In genomic region chr10:52778511-52779392, GRCh38 we compare ENCODE assay signal across 10 cellular contexts. TPM values are rescaled to one million over a fixed set of nuclear protein-coding genes. Genes with fewer than 3 reads are reported as not detected.
DNase-seq lines count a peak whose midpoint lies in the region; ATAC-seq and TF ChIP-seq lines count a peak whose summit lies in the region.
"Had no signal": no experiment of that assay in that cellular context is flagged by ENCODE, and none has a peak within 500 bp of the region (broad histone marks: within the 10 kb centered on the region; RNA-seq: fewer than 3 reads in every experiment).

No MANE protein-coding gene starts in this region.

- BruUV-seq in PC-3 (replicated peaks; lab: Mats Ljungman, UMichigan) = no TSS peak

- no peak overlapping the region for H3K4me3 Mint-ChIP-seq in activated CD8-positive, alpha-beta T cell treated with anti-CD3 and anti-CD28 coated beads for 36 hours
- H3K4me3 Mint-ChIP-seq in activated CD8-positive, alpha-beta T cell treated with anti-CD3 and anti-CD28 coated beads, Interleukin-2, amount 10 ng/mL, durations not matched to agents 7 days and 5 days = no peak overlapping the region

- intact Hi-C loops in activated CD8-positive, alpha-beta T cell treated with anti-CD3 and anti-CD28 coated beads for 36 hours (cut with micrococcal nuclease) = no loop called here
- intact Hi-C loops in PC-3 (cut with micrococcal nuclease) = no loop called here

- no peak overlapping the region for H2AFZ ChIP-seq in PC-3 (ENCODE audit: low read length)

- no peaks in the 10 kb centered on the region for H3K36me3 ChIP-seq in PC-3 (ENCODE audit: low read depth, low read length)
- H3K36me3 ChIP-seq in tibial nerve = no peaks in the 10 kb centered on the region

- no peaks in the 10 kb centered on the region for H3K79me2 ChIP-seq in PC-3 (ENCODE audit: low read length)

- H3K36me3 Mint-ChIP-seq in activated CD8-positive, alpha-beta T cell treated with anti-CD3 and anti-CD28 coated beads for 36 hours (ENCODE audit: low read depth) = no peaks in the 10 kb centered on the region
- no peaks in the 10 kb centered on the region for H3K36me3 Mint-ChIP-seq in activated CD8-positive, alpha-beta T cell treated with anti-CD3 and anti-CD28 coated beads, Interleukin-2, amount 10 ng/mL, durations not matched to agents 7 days and 5 days (ENCODE audit: low read depth)

- POLR2A ChIA-PET in activated CD8-positive, alpha-beta T cell treated with anti-CD3 and anti-CD28 coated beads for 36 hours (lab: Charles Lee) = no interaction called here
- POLR2A ChIA-PET in activated CD8-positive, alpha-beta T cell treated with anti-CD3 and anti-CD28 coated beads, Interleukin-2, amount 10 ng/mL, durations not matched to agents 7 days and 5 days (lab: Charles Lee) = no interaction called here
- POLR2A ChIA-PET in PC-3 (lab: Charles Lee; ENCODE audit: unreplicated experiment) = interaction anchor here (0.6 kb wide), 1 partner anchor 373 kb away, joined by 4 read pairs; no protein-coding TSS in a partner anchor

- no peaks in the 10 kb centered on the region for H3K4me1 ChIP-seq in PC-3 (ENCODE audit: insufficient read depth, low read length)
- no peaks in the 10 kb centered on the region for H3K4me1 ChIP-seq in foreskin keratinocyte
- H3K4me1 ChIP-seq in tibial nerve = peaks cover 0 to 7% (median 0%) of the 10 kb centered on the region in 4 donors

- DNase-seq in activated CD8-positive, alpha-beta T cell treated with anti-CD3 and anti-CD28 coated beads for 36 hours = no peak
- DNase-seq in activated CD8-positive, alpha-beta T cell treated with anti-CD3 and anti-CD28 coated beads, Interleukin-2, amount 10 ng/mL, durations not matched to agents 7 days and 5 days = no peak
- DNase-seq in PC-3 (peak; percentile 88), foreskin keratinocyte (no peak), tibial nerve (ENCODE audit: low spot score in 2 of 2) (no peak), NCI-H345 (lab: John Stamatoyannopoulos, UW) (no peak)

- H3K4me3 ChIP-seq in PC-3 (ENCODE audit: low read length) (no peak overlapping the region), tibial nerve (no peak overlapping the region)

- TF ChIP-seq POLR2A in tibial nerve (IDR thresholded peaks at IDR 0.05) = no peak

- H3K9me3 ChIP-seq in PC-3 (ENCODE audit: low read length) (no peaks in the 10 kb centered on the region), tibial nerve (no peaks in the 10 kb centered on the region)

- H3K27ac ChIP-seq in PC-3 (ENCODE audit: low read length) (no peak overlapping the region), foreskin keratinocyte (no peak overlapping the region), tibial nerve (peak overlapping the region in 1 of 4 donors; percentile 22)

- H3K27me3 ChIP-seq in PC-3 (ENCODE audit: low read length) (no peaks in the 10 kb centered on the region), foreskin keratinocyte (peaks cover 17% of the 10 kb centered on the region), tibial nerve (peaks cover 0 to 7% of the 10 kb centered on the region in 2 donors)

- no peaks in the 10 kb centered on the region for H3K9me3 Mint-ChIP-seq in activated CD8-positive, alpha-beta T cell treated with anti-CD3 and anti-CD28 coated beads for 36 hours
- no peaks in the 10 kb centered on the region for H3K9me3 Mint-ChIP-seq in activated CD8-positive, alpha-beta T cell treated with anti-CD3 and anti-CD28 coated beads, Interleukin-2, amount 10 ng/mL, durations not matched to agents 7 days and 5 days (ENCODE audit: insufficient read depth)

- no peak overlapping the region for H3K4me2 ChIP-seq in PC-3 (ENCODE audit: low read length)

- no peak overlapping the region for H3K27ac Mint-ChIP-seq in activated CD8-positive, alpha-beta T cell treated with anti-CD3 and anti-CD28 coated beads for 36 hours
- H3K27ac Mint-ChIP-seq in activated CD8-positive, alpha-beta T cell treated with anti-CD3 and anti-CD28 coated beads, Interleukin-2, amount 10 ng/mL, durations not matched to agents 7 days and 5 days = no peak overlapping the region

- CTCF ChIA-PET in activated CD8-positive, alpha-beta T cell treated with anti-CD3 and anti-CD28 coated beads for 36 hours (lab: Charles Lee) = interaction anchor here (0.8 to 3.9 kb wide), 8 partner anchors 9 to 134 kb away, joined by 3 to 27 read pairs (median 6); no protein-coding TSS in a partner anchor
- CTCF ChIA-PET in activated CD8-positive, alpha-beta T cell treated with anti-CD3 and anti-CD28 coated beads, Interleukin-2, amount 10 ng/mL, durations not matched to agents 7 days and 5 days (lab: Charles Lee) = no interaction called here
- CTCF ChIA-PET in PC-3 (lab: Charles Lee) = interaction anchor here (0.6 to 1.8 kb wide), 7 partner anchors 31 to 471 kb away, joined by 3 to 9 read pairs (median 3); no protein-coding TSS in a partner anchor

- no peaks in the 10 kb centered on the region for H4K20me1 ChIP-seq in PC-3 (ENCODE audit: low read length)

- peak; percentile 21 for TF ChIP-seq CTCF in activated CD8-positive, alpha-beta T cell treated with anti-CD3 and anti-CD28 coated beads for 36 hours (IDR thresholded peaks at IDR 0.05)
- TF ChIP-seq CTCF in PC-3 (conservative IDR thresholded peaks at IDR 0.05; ENCODE audit: low read depth, low read length) (peak; percentile 99), foreskin keratinocyte (conservative IDR thresholded peaks at IDR 0.05) (peak; percentile 67), tibial nerve (IDR thresholded peaks at IDR 0.05) (peak in 4 of 5 experiments; percentile 41 to 48 (median 46))

- H3F3A ChIP-seq in PC-3 (ENCODE audit: low read length, unreplicated experiment) = no peaks in the 10 kb centered on the region

- H3K9me2 ChIP-seq in PC-3 (replicated peaks; ENCODE audit: low read length) = no peaks in the 10 kb centered on the region

- no peaks in the 10 kb centered on the region for H3K27me3 Mint-ChIP-seq in activated CD8-positive, alpha-beta T cell treated with anti-CD3 and anti-CD28 coated beads for 36 hours
- H3K27me3 Mint-ChIP-seq in activated CD8-positive, alpha-beta T cell treated with anti-CD3 and anti-CD28 coated beads, Interleukin-2, amount 10 ng/mL, durations not matched to agents 7 days and 5 days (ENCODE audit: low read depth) = no peaks in the 10 kb centered on the region

- H3K4me1 Mint-ChIP-seq in activated CD8-positive, alpha-beta T cell treated with anti-CD3 and anti-CD28 coated beads for 36 hours (ENCODE audit: low read depth) = no peaks in the 10 kb centered on the region
- no peaks in the 10 kb centered on the region for H3K4me1 Mint-ChIP-seq in activated CD8-positive, alpha-beta T cell treated with anti-CD3 and anti-CD28 coated beads, Interleukin-2, amount 10 ng/mL, durations not matched to agents 7 days and 5 days (ENCODE audit: low read depth)

- no peak for TF ChIP-seq EP300 in tibial nerve (IDR thresholded peaks at IDR 0.05)

- 49 to 68% methylated on average over 34 to 38 of the region's 42 CpGs for WGBS in tibial nerve, 2 donors

- H3K9ac ChIP-seq in PC-3 (ENCODE audit: low read length) = no peak overlapping the region

- no peak for ATAC-seq in activated CD8-positive, alpha-beta T cell treated with anti-CD3 and anti-CD28 coated beads for 36 hours
- ATAC-seq in activated CD8-positive, alpha-beta T cell treated with anti-CD3 and anti-CD28 coated beads, Interleukin-2, amount 10 ng/mL, durations not matched to agents 7 days and 5 days = no peak
- ATAC-seq in PC-3 (no peak), foreskin keratinocyte (peak; percentile 5), GM21825 (IDR thresholded peaks at IDR 0.05; ENCODE audit: unreplicated experiment) (no peak), GM21367 (IDR thresholded peaks at IDR 0.05; ENCODE audit: unreplicated experiment) (no peak)

RNA-seq across cellular contexts. Expression of gene MBL2, which starts 6.2 kb away (rescaled TPM):
- not detected for total RNA-seq in activated CD8-positive, alpha-beta T cell treated with anti-CD3 and anti-CD28 coated beads for 36 hours
- not detected for total RNA-seq in activated CD8-positive, alpha-beta T cell treated with anti-CD3 and anti-CD28 coated beads, Interleukin-2, amount 10 ng/mL, durations not matched to agents 7 days and 5 days
- total RNA-seq in PC-3 (2014; rRNA removed) (0.17 TPM in 1 of 2 replicates, not detected in the other), foreskin keratinocyte (not detected in 2 replicates), tibial nerve (under 1 TPM in 2 of 4 donors, not detected in 2; 0.21 to 0.22 TPM)
- polyA plus RNA-seq in foreskin keratinocyte = not detected in 2 replicates
- total RNA-seq: mononuclear cell had no signal
- polyA plus RNA-seq: adipose tissue had no signal

Comparison
In these comparisons a context has a peak if more than half of its experiments do, and no peak if none do; other contexts are left out.
1. CTCF ChIP-seq: peak in every context shown above with its lines; median percentile 99 in PC-3; 67 in foreskin keratinocyte; 46 in tibial nerve; 21 in activated CD8-positive, alpha-beta T cell treated with anti-CD3 and anti-CD28 coated beads for 36 hours.